17 cellular contexts compared by ENCODE assay signal in the genomic region with DNA sequence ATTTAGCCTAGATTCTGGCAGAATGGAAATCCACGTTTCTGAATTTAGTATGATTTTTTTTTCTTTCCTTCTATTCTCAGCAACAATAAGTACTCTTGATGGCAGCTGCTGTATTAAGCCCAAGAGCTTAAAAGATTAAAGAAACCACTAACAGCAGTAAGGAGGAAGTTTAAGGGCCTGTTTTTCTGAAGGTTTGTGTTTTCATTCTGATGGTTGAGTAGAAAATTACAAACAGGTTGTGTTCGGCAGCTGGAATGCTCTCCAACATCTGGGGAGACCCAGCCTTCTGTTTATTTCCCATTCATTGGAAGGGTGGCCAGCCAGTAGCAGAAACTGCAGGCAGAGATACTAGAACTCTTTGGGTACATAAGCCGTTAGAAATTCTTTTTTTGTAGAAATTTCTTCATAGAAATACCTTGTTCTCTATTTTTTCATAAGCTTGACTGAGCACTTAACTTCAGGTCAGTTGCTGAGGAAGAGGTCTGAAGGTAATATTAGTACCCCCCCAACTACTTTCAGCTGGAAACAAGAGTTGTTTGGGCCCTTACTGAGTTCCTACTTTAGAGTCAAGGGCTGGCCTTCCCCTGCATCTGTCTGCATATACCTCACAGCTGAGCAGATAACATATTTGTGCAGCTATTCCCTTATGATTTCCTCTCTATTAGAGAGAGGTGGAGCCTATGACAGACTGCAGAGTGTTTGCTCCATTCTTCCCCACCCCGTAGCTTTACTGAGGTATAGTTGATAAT.
A peak's percentile ranks its signal among the peaks of the same experiment; 100 is the strongest.
DNase-seq lines count a peak whose midpoint lies in the region; ATAC-seq and TF ChIP-seq lines count a peak whose summit lies in the region.
"Had no signal": no experiment of that assay in that cellular context is flagged by ENCODE, and none has a peak within 500 bp of the region (broad histone marks: within the 10 kb centered on the region; RNA-seq: fewer than 3 reads in every experiment).

No MANE protein-coding gene starts in this region.

- no peak for ATAC-seq in Right ventricle myocardium superior (ENCODE audit: poor library complexity)
- ATAC-seq in HG03571 (IDR thresholded peaks at IDR 0.05; ENCODE audit: unreplicated experiment): peak; percentile 54
- ATAC-seq: left ventricle myocardium superior had no signal

- peaks cover 63% of the 10 kb centered on the region for H3K4me1 ChIP-seq in left ventricle myocardium inferior
- H3K4me1 ChIP-seq: SJSA1 had no signal

- H3K27ac Mint-ChIP-seq in brain: peak overlapping the region in 4 of 5 experiments; percentile 18 to 88 (median 44)

- intact Hi-C loops in left ventricle myocardium inferior (cut with micrococcal nuclease): no loop called here
- intact Hi-C loops in Right ventricle myocardium superior (cut with DNase I): no loop called here

- no peaks in the 10 kb centered on the region for H3K36me3 Mint-ChIP-seq in brain

- TF ChIP-seq CTCF in left ventricle myocardium inferior (IDR thresholded peaks at IDR 0.05; ENCODE audit: borderline replicate concordance) (no peak), brain (conservative IDR thresholded peaks at IDR 0.05) (no peak)

- no peaks in the 10 kb centered on the region for H3K9me3 Mint-ChIP-seq in brain

- no peaks in the 10 kb centered on the region for H3K9me3 ChIP-seq in left ventricle myocardium inferior (replicated peaks)
- H3K9me3 ChIP-seq: SJSA1 had no signal

- DNase-seq in left ventricle myocardium inferior: no peak
- DNase-seq in Right ventricle myocardium superior: no peak
- no peak for DNase-seq in NCI-H345 treated with DMSO at 0.1 percent for 48 hours (lab: John Stamatoyannopoulos, UW; ENCODE audit: unreplicated experiment)
- no peak for DNase-seq in HPDE6-E6E7 (ENCODE audit: extremely low spot score)
- DNase-seq in UCSD-AML1 (lab: John Stamatoyannopoulos, UW; ENCODE audit: unreplicated experiment): no peak
- DNase-seq in ACHN: no peak
- DNase-seq: activated CD4-positive, alpha-beta T cell treated with anti-CD3 and anti-CD28 coated beads for 48 hours; brain microvascular endothelial cell; EL; hippocampal formation; left ventricle myocardium superior; NCI-H1048; NCI-H526; stimulated activated CD8-positive, alpha-beta memory T cell treated with anti-CD3 and anti-CD28 coated beads, Interleukin-4, amount 100 ng/mL, for 48 hours had no signal

- H3K27me3 Mint-ChIP-seq in brain: no peaks in the 10 kb centered on the region

- H3K4me1 Mint-ChIP-seq in brain: peaks cover 56% of the 10 kb centered on the region

- H3K4me3 Mint-ChIP-seq in brain: peak overlapping the region in 1 of 5 experiments; percentile 26

- H3K36me3 ChIP-seq in left ventricle myocardium inferior: no peaks in the 10 kb centered on the region
- H3K36me3 ChIP-seq: brain microvascular endothelial cell, SJSA1 had no signal

- H3K27ac ChIP-seq in left ventricle myocardium inferior (replicated peaks): peak overlapping the region; percentile 2
- H3K27ac ChIP-seq: brain microvascular endothelial cell, SJSA1 had no signal

- in situ Hi-C loops in ACHN (cut with HindIII; ENCODE audit: low pct_ligation_motif_present, low pct_unique_long_range_greater_than_20kb, low sequenced_read_pairs): no loop called here

- H3K27me3 ChIP-seq in left ventricle myocardium inferior (ENCODE audit: low read depth): no peaks in the 10 kb centered on the region
- H3K27me3 ChIP-seq: brain microvascular endothelial cell, SJSA1 had no signal

- H3K4me3 ChIP-seq in left ventricle myocardium inferior: no peak overlapping the region
- H3K4me3 ChIP-seq: SJSA1 had no signal
